In the genomic region with DNA sequence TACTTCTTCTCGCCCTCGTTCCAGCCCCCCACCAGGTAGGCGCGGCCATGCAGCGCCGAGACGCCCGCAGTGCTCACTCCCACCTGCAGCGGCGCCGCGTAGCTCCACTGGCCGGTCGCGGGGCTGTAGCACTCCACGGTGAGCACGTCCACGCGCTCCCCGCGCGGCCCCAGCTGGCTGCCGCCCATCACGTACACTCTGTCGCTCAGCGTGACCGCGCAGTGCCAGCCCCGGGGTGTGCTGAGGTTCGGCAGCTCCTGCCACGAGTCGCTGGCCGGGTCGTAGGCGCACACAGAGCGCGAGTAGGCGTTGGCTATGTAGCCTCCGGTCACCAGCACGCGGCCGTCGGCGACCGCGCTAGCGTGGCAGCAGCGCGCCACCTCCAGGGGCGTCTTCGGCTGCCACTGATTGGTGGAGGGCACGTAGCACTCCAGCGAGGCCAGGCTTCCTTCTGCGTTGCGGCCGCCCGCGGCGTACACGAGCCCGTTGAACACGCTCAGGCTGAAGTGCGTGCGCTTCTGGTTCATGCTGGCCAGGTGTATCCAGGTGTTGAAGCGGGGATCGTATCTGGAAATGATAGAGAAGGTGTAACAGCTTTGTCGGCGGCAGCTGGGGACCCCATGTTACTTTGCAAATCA, we compare ENCODE assay signal across 1 cellular context.
TF ChIP-seq lines count a peak whose summit lies in the region.

No MANE protein-coding gene starts in this region.

TF ChIP-seq in HEK293, 187 proteins besides CTCF, POLR2A, EP300 and RAD21 (continued from another document and continues in another):
- peak; percentile 98 for TF ChIP-seq ZIC2 (tag by site-specific recombination; IDR thresholded peaks at IDR 0.05)
- TF ChIP-seq ZNF174 (tag by site-specific recombination; IDR thresholded peaks at IDR 0.05), result no peak
- TF ChIP-seq, protein P1, sequence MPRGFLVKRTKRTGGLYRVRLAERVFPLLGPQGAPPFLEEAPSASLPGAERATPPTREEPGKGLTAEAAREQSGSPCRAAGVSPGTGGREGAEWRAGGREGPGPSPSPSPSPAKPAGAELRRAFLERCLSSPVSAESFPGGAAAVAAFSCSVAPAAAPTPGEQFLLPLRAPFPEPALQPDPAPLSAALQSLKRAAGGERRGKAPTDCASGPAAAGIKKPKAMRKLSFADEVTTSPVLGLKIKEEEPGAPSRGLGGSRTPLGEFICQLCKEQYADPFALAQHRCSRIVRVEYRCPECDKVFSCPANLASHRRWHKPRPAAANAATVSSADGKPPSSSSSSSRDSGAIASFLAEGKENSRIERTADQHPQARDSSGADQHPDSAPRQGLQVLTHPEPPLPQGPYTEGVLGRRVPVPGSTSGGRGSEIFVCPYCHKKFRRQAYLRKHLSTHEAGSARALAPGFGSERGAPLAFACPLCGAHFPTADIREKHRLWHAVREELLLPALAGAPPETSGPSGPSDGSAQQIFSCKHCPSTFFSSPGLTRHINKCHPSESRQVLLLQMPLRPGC (tag by site-specific recombination; IDR thresholded peaks at IDR 0.05), result no peak; the same call in 1 of the 2 replicates
- no peak for TF ChIP-seq ZNF221 (tag by site-specific recombination; IDR thresholded peaks at IDR 0.05; ENCODE audit: borderline replicate concordance)
- no peak for TF ChIP-seq ZNF555 (tag by site-specific recombination; conservative IDR thresholded peaks at IDR 0.05)
- peak; percentile 99 for TF ChIP-seq ZNF501 (tag by site-specific recombination; IDR thresholded peaks at IDR 0.05)
- peak; percentile 96 for TF ChIP-seq ZNF785 (tag by site-specific recombination; IDR thresholded peaks at IDR 0.05)
- TF ChIP-seq ZNF184 (tag by site-specific recombination; IDR thresholded peaks at IDR 0.05), result no peak
- no peak for TF ChIP-seq GLI4 (tag by site-specific recombination; IDR thresholded peaks at IDR 0.05)
- peak; percentile 76 for TF ChIP-seq ZBTB20 (tag by site-specific recombination; IDR thresholded peaks at IDR 0.05)
- peak; percentile 56; the same call in 1 of the 2 replicates for TF ChIP-seq HOXD13 (CRISPR knock-in tag; IDR thresholded peaks at IDR 0.05; ENCODE audit: borderline replicate concordance)
- TF ChIP-seq, protein P2, sequence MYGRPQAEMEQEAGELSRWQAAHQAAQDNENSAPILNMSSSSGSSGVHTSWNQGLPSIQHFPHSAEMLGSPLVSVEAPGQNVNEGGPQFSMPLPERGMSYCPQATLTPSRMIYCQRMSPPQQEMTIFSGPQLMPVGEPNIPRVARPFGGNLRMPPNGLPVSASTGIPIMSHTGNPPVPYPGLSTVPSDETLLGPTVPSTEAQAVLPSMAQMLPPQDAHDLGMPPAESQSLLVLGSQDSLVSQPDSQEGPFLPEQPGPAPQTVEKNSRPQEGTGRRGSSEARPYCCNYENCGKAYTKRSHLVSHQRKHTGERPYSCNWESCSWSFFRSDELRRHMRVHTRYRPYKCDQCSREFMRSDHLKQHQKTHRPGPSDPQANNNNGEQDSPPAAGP (tag by site-specific recombination; IDR thresholded peaks at IDR 0.05), result peak; percentile 81
- no peak for TF ChIP-seq REPIN1 (tag by site-specific recombination; IDR thresholded peaks at IDR 0.05; ENCODE audit: low read depth)
- TF ChIP-seq, protein P3, sequence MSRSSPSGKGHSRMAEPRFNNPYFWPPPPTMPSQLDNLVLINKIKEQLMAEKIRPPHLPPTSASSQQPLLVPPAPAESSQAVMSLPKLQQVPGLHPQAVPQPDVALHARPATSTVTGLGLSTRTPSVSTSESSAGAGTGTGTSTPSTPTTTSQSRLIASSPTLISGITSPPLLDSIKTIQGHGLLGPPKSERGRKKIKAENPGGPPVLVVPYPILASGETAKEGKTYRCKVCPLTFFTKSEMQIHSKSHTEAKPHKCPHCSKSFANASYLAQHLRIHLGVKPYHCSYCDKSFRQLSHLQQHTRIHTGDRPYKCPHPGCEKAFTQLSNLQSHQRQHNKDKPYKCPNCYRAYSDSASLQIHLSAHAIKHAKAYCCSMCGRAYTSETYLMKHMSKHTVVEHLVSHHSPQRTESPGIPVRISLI (tag by site-specific recombination; IDR thresholded peaks at IDR 0.05), result no peak
- TF ChIP-seq ZFP69B (tag by site-specific recombination; IDR thresholded peaks at IDR 0.05), result peak; percentile 40; the same call in 1 of the 2 replicates
- TF ChIP-seq, protein P4, sequence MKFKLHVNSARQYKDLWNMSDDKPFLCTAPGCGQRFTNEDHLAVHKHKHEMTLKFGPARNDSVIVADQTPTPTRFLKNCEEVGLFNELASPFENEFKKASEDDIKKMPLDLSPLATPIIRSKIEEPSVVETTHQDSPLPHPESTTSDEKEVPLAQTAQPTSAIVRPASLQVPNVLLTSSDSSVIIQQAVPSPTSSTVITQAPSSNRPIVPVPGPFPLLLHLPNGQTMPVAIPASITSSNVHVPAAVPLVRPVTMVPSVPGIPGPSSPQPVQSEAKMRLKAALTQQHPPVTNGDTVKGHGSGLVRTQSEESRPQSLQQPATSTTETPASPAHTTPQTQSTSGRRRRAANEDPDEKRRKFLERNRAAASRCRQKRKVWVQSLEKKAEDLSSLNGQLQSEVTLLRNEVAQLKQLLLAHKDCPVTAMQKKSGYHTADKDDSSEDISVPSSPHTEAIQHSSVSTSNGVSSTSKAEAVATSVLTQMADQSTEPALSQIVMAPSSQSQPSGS (tag by site-specific recombination; IDR thresholded peaks at IDR 0.05; ENCODE audit: low read depth), result no peak
- TF ChIP-seq ZNF266 (tag by site-specific recombination; IDR thresholded peaks at IDR 0.05; ENCODE audit: low read depth), result no peak
- TF ChIP-seq, protein P5, sequence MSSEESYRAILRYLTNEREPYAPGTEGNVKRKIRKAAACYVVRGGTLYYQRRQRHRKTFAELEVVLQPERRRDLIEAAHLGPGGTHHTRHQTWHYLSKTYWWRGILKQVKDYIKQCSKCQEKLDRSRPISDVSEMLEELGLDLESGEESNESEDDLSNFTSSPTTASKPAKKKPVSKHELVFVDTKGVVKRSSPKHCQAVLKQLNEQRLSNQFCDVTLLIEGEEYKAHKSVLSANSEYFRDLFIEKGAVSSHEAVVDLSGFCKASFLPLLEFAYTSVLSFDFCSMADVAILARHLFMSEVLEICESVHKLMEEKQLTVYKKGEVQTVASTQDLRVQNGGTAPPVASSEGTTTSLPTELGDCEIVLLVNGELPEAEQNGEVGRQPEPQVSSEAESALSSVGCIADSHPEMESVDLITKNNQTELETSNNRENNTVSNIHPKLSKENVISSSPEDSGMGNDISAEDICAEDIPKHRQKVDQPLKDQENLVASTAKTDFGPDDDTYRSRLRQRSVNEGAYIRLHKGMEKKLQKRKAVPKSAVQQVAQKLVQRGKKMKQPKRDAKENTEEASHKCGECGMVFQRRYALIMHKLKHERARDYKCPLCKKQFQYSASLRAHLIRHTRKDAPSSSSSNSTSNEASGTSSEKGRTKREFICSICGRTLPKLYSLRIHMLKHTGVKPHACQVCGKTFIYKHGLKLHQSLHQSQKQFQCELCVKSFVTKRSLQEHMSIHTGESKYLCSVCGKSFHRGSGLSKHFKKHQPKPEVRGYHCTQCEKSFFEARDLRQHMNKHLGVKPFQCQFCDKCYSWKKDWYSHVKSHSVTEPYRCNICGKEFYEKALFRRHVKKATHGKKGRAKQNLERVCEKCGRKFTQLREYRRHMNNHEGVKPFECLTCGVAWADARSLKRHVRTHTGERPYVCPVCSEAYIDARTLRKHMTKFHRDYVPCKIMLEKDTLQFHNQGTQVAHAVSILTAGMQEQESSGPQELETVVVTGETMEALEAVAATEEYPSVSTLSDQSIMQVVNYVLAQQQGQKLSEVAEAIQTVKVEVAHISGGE (tag by site-specific recombination; conservative IDR thresholded peaks at IDR 0.05; ENCODE audit: low read depth), result no peak
- TF ChIP-seq FEZF1 (tag by site-specific recombination; IDR thresholded peaks at IDR 0.05), result no peak; the same call in 1 of the 2 replicates
- TF ChIP-seq, protein P6, sequence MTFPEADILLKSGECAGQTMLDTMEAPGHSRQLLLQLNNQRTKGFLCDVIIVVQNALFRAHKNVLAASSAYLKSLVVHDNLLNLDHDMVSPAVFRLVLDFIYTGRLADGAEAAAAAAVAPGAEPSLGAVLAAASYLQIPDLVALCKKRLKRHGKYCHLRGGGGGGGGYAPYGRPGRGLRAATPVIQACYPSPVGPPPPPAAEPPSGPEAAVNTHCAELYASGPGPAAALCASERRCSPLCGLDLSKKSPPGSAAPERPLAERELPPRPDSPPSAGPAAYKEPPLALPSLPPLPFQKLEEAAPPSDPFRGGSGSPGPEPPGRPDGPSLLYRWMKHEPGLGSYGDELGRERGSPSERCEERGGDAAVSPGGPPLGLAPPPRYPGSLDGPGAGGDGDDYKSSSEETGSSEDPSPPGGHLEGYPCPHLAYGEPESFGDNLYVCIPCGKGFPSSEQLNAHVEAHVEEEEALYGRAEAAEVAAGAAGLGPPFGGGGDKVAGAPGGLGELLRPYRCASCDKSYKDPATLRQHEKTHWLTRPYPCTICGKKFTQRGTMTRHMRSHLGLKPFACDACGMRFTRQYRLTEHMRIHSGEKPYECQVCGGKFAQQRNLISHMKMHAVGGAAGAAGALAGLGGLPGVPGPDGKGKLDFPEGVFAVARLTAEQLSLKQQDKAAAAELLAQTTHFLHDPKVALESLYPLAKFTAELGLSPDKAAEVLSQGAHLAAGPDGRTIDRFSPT (tag by site-specific recombination; IDR thresholded peaks at IDR 0.05), result peak; percentile 75
- no peak for TF ChIP-seq SETDB1 (IDR thresholded peaks at IDR 0.05; ENCODE audit: insufficient read length, low read length)
- peak; percentile 97 for TF ChIP-seq ZNF2 (tag by site-specific recombination; IDR thresholded peaks at IDR 0.05)
- no peak for TF ChIP-seq ZNF248 (tag by site-specific recombination; IDR thresholded peaks at IDR 0.05)
- TF ChIP-seq YY2 (tag by site-specific recombination; IDR thresholded peaks at IDR 0.05), result no peak
- TF ChIP-seq ZNF530 (tag by site-specific recombination; IDR thresholded peaks at IDR 0.05; ENCODE audit: low read depth), result no peak
- TF ChIP-seq ZNF707 (tag by site-specific recombination; IDR thresholded peaks at IDR 0.05), result no peak
- no peak for TF ChIP-seq ZNF558 (tag by site-specific recombination; IDR thresholded peaks at IDR 0.05)
- TF ChIP-seq, protein P7, sequence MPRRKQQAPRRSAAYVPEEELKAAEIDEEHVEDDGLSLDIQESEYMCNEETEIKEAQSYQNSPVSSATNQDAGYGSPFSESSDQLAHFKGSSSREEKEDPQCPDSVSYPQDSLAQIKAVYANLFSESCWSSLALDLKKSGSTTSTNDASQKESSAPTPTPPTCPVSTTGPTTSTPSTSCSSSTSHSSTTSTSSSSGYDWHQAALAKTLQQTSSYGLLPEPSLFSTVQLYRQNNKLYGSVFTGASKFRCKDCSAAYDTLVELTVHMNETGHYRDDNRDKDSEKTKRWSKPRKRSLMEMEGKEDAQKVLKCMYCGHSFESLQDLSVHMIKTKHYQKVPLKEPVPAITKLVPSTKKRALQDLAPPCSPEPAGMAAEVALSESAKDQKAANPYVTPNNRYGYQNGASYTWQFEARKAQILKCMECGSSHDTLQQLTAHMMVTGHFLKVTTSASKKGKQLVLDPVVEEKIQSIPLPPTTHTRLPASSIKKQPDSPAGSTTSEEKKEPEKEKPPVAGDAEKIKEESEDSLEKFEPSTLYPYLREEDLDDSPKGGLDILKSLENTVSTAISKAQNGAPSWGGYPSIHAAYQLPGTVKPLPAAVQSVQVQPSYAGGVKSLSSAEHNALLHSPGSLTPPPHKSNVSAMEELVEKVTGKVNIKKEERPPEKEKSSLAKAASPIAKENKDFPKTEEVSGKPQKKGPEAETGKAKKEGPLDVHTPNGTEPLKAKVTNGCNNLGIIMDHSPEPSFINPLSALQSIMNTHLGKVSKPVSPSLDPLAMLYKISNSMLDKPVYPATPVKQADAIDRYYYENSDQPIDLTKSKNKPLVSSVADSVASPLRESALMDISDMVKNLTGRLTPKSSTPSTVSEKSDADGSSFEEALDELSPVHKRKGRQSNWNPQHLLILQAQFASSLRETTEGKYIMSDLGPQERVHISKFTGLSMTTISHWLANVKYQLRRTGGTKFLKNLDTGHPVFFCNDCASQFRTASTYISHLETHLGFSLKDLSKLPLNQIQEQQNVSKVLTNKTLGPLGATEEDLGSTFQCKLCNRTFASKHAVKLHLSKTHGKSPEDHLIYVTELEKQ (tag by site-specific recombination; IDR thresholded peaks at IDR 0.05; ENCODE audit: borderline replicate concordance), result no peak
- TF ChIP-seq ZNF202 (tag by site-specific recombination; IDR thresholded peaks at IDR 0.05; ENCODE audit: borderline replicate concordance), result no peak
- TF ChIP-seq, protein P8, sequence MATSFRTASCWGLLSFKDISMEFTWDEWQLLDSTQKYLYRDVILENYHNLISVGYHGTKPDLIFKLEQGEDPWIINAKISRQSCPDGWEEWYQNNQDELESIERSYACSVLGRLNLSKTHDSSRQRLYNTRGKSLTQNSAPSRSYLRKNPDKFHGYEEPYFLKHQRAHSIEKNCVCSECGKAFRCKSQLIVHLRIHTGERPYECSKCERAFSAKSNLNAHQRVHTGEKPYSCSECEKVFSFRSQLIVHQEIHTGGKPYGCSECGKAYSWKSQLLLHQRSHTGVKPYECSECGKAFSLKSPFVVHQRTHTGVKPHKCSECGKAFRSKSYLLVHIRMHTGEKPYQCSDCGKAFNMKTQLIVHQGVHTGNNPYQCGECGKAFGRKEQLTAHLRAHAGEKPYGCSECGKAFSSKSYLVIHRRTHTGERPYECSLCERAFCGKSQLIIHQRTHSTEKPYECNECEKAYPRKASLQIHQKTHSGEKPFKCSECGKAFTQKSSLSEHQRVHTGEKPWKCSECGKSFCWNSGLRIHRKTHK (tag by site-specific recombination; IDR thresholded peaks at IDR 0.05), result no peak
- TF ChIP-seq, protein P9, sequence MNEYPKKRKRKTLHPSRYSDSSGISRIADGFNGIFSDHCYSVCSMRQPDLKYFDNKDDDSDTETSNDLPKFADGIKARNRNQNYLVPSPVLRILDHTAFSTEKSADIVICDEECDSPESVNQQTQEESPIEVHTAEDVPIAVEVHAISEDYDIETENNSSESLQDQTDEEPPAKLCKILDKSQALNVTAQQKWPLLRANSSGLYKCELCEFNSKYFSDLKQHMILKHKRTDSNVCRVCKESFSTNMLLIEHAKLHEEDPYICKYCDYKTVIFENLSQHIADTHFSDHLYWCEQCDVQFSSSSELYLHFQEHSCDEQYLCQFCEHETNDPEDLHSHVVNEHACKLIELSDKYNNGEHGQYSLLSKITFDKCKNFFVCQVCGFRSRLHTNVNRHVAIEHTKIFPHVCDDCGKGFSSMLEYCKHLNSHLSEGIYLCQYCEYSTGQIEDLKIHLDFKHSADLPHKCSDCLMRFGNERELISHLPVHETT (tag by site-specific recombination; IDR thresholded peaks at IDR 0.05), result no peak
- TF ChIP-seq ZNF335 (tag by site-specific recombination; conservative IDR thresholded peaks at IDR 0.05), result peak; percentile 67
- TF ChIP-seq ZNF416 (tag by site-specific recombination; IDR thresholded peaks at IDR 0.05), result no peak
- TF ChIP-seq, protein P10, sequence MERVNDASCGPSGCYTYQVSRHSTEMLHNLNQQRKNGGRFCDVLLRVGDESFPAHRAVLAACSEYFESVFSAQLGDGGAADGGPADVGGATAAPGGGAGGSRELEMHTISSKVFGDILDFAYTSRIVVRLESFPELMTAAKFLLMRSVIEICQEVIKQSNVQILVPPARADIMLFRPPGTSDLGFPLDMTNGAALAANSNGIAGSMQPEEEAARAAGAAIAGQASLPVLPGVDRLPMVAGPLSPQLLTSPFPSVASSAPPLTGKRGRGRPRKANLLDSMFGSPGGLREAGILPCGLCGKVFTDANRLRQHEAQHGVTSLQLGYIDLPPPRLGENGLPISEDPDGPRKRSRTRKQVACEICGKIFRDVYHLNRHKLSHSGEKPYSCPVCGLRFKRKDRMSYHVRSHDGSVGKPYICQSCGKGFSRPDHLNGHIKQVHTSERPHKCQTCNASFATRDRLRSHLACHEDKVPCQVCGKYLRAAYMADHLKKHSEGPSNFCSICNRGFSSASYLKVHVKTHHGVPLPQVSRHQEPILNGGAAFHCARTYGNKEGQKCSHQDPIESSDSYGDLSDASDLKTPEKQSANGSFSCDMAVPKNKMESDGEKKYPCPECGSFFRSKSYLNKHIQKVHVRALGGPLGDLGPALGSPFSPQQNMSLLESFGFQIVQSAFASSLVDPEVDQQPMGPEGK (tag by site-specific recombination; IDR thresholded peaks at IDR 0.05), result peak; percentile 71
- TF ChIP-seq ZNF549 (tag by site-specific recombination; IDR thresholded peaks at IDR 0.05), result no peak
